8 cellular contexts compared by ENCODE assay signal in genomic region chr6:11144393-11144829, GRCh38. TPM values are rescaled to one million over a fixed set of nuclear protein-coding genes. Genes with fewer than 3 reads are reported as not detected.
DNase-seq lines count a peak whose midpoint lies in the region; TF ChIP-seq lines count a peak whose summit lies in the region.

No MANE protein-coding gene starts in this region.

- CTCF ChIA-PET in mammary epithelial cell (lab: Charles Lee; ENCODE audit: low non-redundant PET), result no interaction called here

- H3K4me1 ChIP-seq in mammary epithelial cell (ENCODE audit: insufficient read depth, low read length), result peaks cover 46% of the 10 kb centered on the region

- H3K9me3 Mint-ChIP-seq in HFFc6, result no peaks in the 10 kb centered on the region

- WGBS in mammary epithelial cell (ENCODE audit: low coverage, missing lambda C conversion rate), result 16% methylated on average over 6 of the region's 6 CpGs

- H3K9ac ChIP-seq in mammary epithelial cell (ENCODE audit: insufficient read depth, low read length), result no peak overlapping the region

- peaks cover 40% of the 10 kb centered on the region for H3K4me1 Mint-ChIP-seq in HFFc6 (ENCODE audit: low read depth)

- H3K27me3 ChIP-seq in mammary epithelial cell (ENCODE audit: insufficient read depth, low read length), result no peaks in the 10 kb centered on the region

- no peaks in the 10 kb centered on the region for H3K27me3 Mint-ChIP-seq in HFFc6 (ENCODE audit: insufficient read depth)

- H2AFZ ChIP-seq in mammary epithelial cell (ENCODE audit: low read depth, low read length), result no peak overlapping the region

- H4K20me1 ChIP-seq in mammary epithelial cell (ENCODE audit: insufficient read depth, low read length), result no peaks in the 10 kb centered on the region

- no peak overlapping the region for H3K4me3 Mint-ChIP-seq in HFFc6

- H3K27ac Mint-ChIP-seq in HFFc6, result peak overlapping the region; percentile 65

- TF ChIP-seq CTCF in HFFc6 (IDR thresholded peaks at IDR 0.05) (peak; percentile 95), WI38 (IDR thresholded peaks at IDR 0.05; ENCODE audit: low read depth, low read length) (peak; percentile 77), mammary epithelial cell (conservative IDR thresholded peaks at IDR 0.05 in 1 of 2, IDR thresholded peaks at IDR 0.05 in 1 of 2; ENCODE audit: extremely low read depth in 1 of 2, insufficient read depth in 1 of 2, low read depth in 1 of 2, low read length in 2 of 2) (peak; percentile 94 to 96)

- dilution Hi-C loops in mammary epithelial cell (cut with HindIII; ENCODE audit: low sequenced_read_pairs), result loop anchor here (5.0 kb wide), 1 partner anchor 88 kb away; the partner anchor contains the start of gene NEDD9

- intact Hi-C loops in mammary epithelial cell (cut with micrococcal nuclease), result loop anchor here (1.0 kb wide), 9 partner anchors 28 to 431 kb away; partner anchors contain the start of gene NEDD9

- no peaks in the 10 kb centered on the region for H3K36me3 Mint-ChIP-seq in HFFc6 (ENCODE audit: low read depth)

- peak overlapping the region; percentile 79 for H3K27ac ChIP-seq in mammary epithelial cell (ENCODE audit: insufficient read depth, low read depth, low read length)

- DNase-seq in GM04504 (ENCODE audit: low read depth) (peak; percentile 40), HFFc6 (peak; percentile 68), NCI-H2029 (lab: John Stamatoyannopoulos, UW) (peak; percentile 74), mammary epithelial cell (peak; percentile 70), islet precursor cell (peak; percentile 85), NCI-H1694 treated with DMSO at 0.1 percent for 48 hours (lab: John Stamatoyannopoulos, UW) (no peak)
- peak; percentile 42 to 61 (median 57) for DNase-seq in stimulated activated CD4-positive, alpha-beta T cell treated with anti-CD3 and anti-CD28 coated beads, Interleukin-1b, Interleukin-23, amount 100 ng/mL, for 24 hours (ENCODE audit: low read depth in 4 of 4, low spot score in 1 of 4)

- no peaks in the 10 kb centered on the region for H3K9me3 ChIP-seq in mammary epithelial cell (replicated peaks; ENCODE audit: insufficient read depth, low read length)

- no TSS peak for BruUV-seq in mammary epithelial cell (replicated peaks; lab: Mats Ljungman, UMichigan)

- H3K4me2 ChIP-seq in mammary epithelial cell (ENCODE audit: insufficient read depth, low read depth, low read length), result no peak overlapping the region

- H3K36me3 ChIP-seq in mammary epithelial cell (ENCODE audit: insufficient read depth, low read length), result no peaks in the 10 kb centered on the region

- no peak overlapping the region for H3K4me3 ChIP-seq in WI38 (ENCODE audit: low read depth, low read length)
- no peak overlapping the region for H3K4me3 ChIP-seq in mammary epithelial cell (replicated peaks in 1 of 3; ENCODE audit: insufficient read depth in 1 of 3, low read depth in 2 of 3, low read length in 3 of 3)

- in situ Hi-C loops in mammary epithelial cell (cut with MboI; ENCODE audit: low sequenced_read_pairs in 2 of 2), result loop anchor here (5.0 to 10.0 kb wide), 3 partner anchors 200 to 353 kb away; no protein-coding TSS in a partner anchor

- no peaks in the 10 kb centered on the region for H3K79me2 ChIP-seq in mammary epithelial cell (ENCODE audit: insufficient read depth, low read length)

RNA-seq across cellular contexts. Expression of gene ERVFRD-1, which starts 32.9 kb away (rescaled TPM):
- not detected for total RNA-seq in HFFc6 (2021; fragmentation: NEBNext Ultra II Directional; extraction: Animal tissue kit (Norgen Biotek cat#: 25700))
- not detected for total RNA-seq in mammary epithelial cell
- polyA plus RNA-seq in mammary epithelial cell, result not detected
- not detected for polyA minus RNA-seq in mammary epithelial cell

RNA-seq across cellular contexts. Expression of gene SMIM13, which starts 50.8 kb away (rescaled TPM):
- 10 to 100 TPM; 11.9 to 16.5 (median 13.3) TPM for total RNA-seq in HFFc6 (2021; fragmentation: NEBNext Ultra II Directional; extraction: Animal tissue kit (Norgen Biotek cat#: 25700))
- 10 to 100 TPM; 12.3 to 17.5 TPM for total RNA-seq in mammary epithelial cell
- 3.5 TPM for polyA plus RNA-seq in mammary epithelial cell
- 0.36 TPM for polyA minus RNA-seq in mammary epithelial cell
